ENCODE assay signal across 14 cellular contexts in genomic region chr2:117921520-117921919, GRCh38.
DNase-seq lines count a peak whose midpoint lies in the region; ATAC-seq and TF ChIP-seq lines count a peak whose summit lies in the region.
"Had no signal": no experiment of that assay in that cellular context is flagged by ENCODE, and none has a peak within 500 bp of the region (broad histone marks: within the 10 kb centered on the region; RNA-seq: fewer than 3 reads in every experiment).

No MANE protein-coding gene starts in this region.

- H3K27me3 ChIP-seq in Karpas-422 (ENCODE audit: low read length) (no peaks in the 10 kb centered on the region), HAP-1 (ENCODE audit: low read depth) (no peaks in the 10 kb centered on the region)
- H3K27me3 ChIP-seq: BLaER1 had no signal

- H3K4me1 Mint-ChIP-seq in activated T-cell treated with anti-CD3 and anti-CD28 coated beads, Interleukin-2, amount 50 U/mL, for 24 hours (ENCODE audit: low read depth), result no peaks in the 10 kb centered on the region
- H3K4me1 Mint-ChIP-seq in activated T-cell treated with anti-CD3 and anti-CD28 coated beads, Interleukin-2, amount 50 U/mL, for 4 hours (ENCODE audit: low read depth), result no peaks in the 10 kb centered on the region
- no peaks in the 10 kb centered on the region for H3K4me1 Mint-ChIP-seq in endothelial cell (ENCODE audit: unreplicated experiment)

- TF ChIP-seq CTCF in endothelial cell (IDR thresholded peaks at IDR 0.05; ENCODE audit: unreplicated experiment) (no peak), omental fat pad (IDR thresholded peaks at IDR 0.05) (no peak)

- H4K20me1 ChIP-seq in Karpas-422 (ENCODE audit: insufficient read depth, low read depth, low read length), result no peaks in the 10 kb centered on the region
- H4K20me1 ChIP-seq: BLaER1 had no signal

- H3K27ac Mint-ChIP-seq in activated T-cell treated with anti-CD3 and anti-CD28 coated beads, Interleukin-2, amount 50 U/mL, for 24 hours, result peak overlapping the region; percentile 36
- no peak overlapping the region for H3K27ac Mint-ChIP-seq in endothelial cell (ENCODE audit: unreplicated experiment)
- H3K27ac Mint-ChIP-seq: CD4-positive, CD25-positive, alpha-beta regulatory T cell had no signal

- H3K4me3 ChIP-seq in Karpas-422 (ENCODE audit: low read length), result no peak overlapping the region
- no peak overlapping the region for H3K4me3 ChIP-seq in HAP-1
- H3K4me3 ChIP-seq: BLaER1 had no signal

- peaks cover 33% of the 10 kb centered on the region; the same call in 1 of the 2 replicates for H3K36me3 ChIP-seq in Karpas-422 (ENCODE audit: insufficient read depth, low read length)
- H3K36me3 ChIP-seq in HAP-1 (replicated peaks), result peaks cover 33% of the 10 kb centered on the region

- H2AFZ ChIP-seq in Karpas-422 (ENCODE audit: low read length), result no peak overlapping the region

- H3K4me1 ChIP-seq in Karpas-422 (ENCODE audit: low read length) (no peaks in the 10 kb centered on the region; the same call in 1 of the 2 replicates), HAP-1 (no peaks in the 10 kb centered on the region)
- H3K4me1 ChIP-seq: BLaER1 had no signal

- H3K27me3 Mint-ChIP-seq in activated T-cell treated with anti-CD3 and anti-CD28 coated beads, Interleukin-2, amount 50 U/mL, for 24 hours, result no peaks in the 10 kb centered on the region
- no peaks in the 10 kb centered on the region for H3K27me3 Mint-ChIP-seq in activated T-cell treated with anti-CD3 and anti-CD28 coated beads, Interleukin-2, amount 50 U/mL, for 4 hours (ENCODE audit: low read depth)
- no peaks in the 10 kb centered on the region for H3K27me3 Mint-ChIP-seq in endothelial cell (ENCODE audit: unreplicated experiment)
- H3K27me3 Mint-ChIP-seq: CD4-positive, CD25-positive, alpha-beta regulatory T cell had no signal

- no peak overlapping the region for H3K4me2 ChIP-seq in Karpas-422 (ENCODE audit: low read depth, low read length, poor library complexity, severe bottlenecking)
- H3K4me2 ChIP-seq: BLaER1 had no signal

- no peak for ATAC-seq in activated T-cell treated with anti-CD3 and anti-CD28 coated beads, Interleukin-2, amount 50 U/mL, for 4 hours
- no peak for ATAC-seq in omental fat pad (ENCODE audit: low FRiP score)

- peaks cover 100% of the 10 kb centered on the region for H3K36me3 Mint-ChIP-seq in activated T-cell treated with anti-CD3 and anti-CD28 coated beads, Interleukin-2, amount 50 U/mL, for 24 hours (ENCODE audit: low read depth)
- H3K36me3 Mint-ChIP-seq in activated T-cell treated with anti-CD3 and anti-CD28 coated beads, Interleukin-2, amount 50 U/mL, for 4 hours (ENCODE audit: insufficient read depth), result peaks cover 82% of the 10 kb centered on the region
- H3K36me3 Mint-ChIP-seq in endothelial cell (ENCODE audit: low read depth, unreplicated experiment), result peaks cover 56% of the 10 kb centered on the region

- in situ Hi-C loops in HAP-1 (cut with MboI; ENCODE audit: low sequenced_read_pairs), result no loop called here

- DNase-seq in activated T-cell treated with anti-CD3 and anti-CD28 coated beads, Interleukin-2, amount 50 U/mL, for 24 hours, result no peak
- DNase-seq in activated T-cell treated with anti-CD3 and anti-CD28 coated beads, Interleukin-2, amount 50 U/mL, for 4 hours, result no peak
- DNase-seq in Karpas-422 (peak; percentile 36), endothelial cell (ENCODE audit: low spot score) (no peak), myocyte (ENCODE audit: low read depth) (peak; percentile 26), HAP-1 (ENCODE audit: low spot score in 2 of 2) (no peak), T-helper 9 cell (no peak), omental fat pad (ENCODE audit: low spot score) (no peak)
- DNase-seq: Calu3; CD4-positive, CD25-positive, alpha-beta regulatory T cell; DMS 273 treated with DMSO at 0.1 percent for 48 hours had no signal

- no peaks in the 10 kb centered on the region for H3K9me2 ChIP-seq in Karpas-422 (replicated peaks; ENCODE audit: insufficient read depth, low read length)

- no peaks in the 10 kb centered on the region for H3K9me3 ChIP-seq in Karpas-422 (ENCODE audit: low read length)
- no peaks in the 10 kb centered on the region for H3K9me3 ChIP-seq in HAP-1
- H3K9me3 ChIP-seq: BLaER1 had no signal

- no peak overlapping the region for H3K9ac ChIP-seq in Karpas-422 (ENCODE audit: low read length)
- H3K9ac ChIP-seq: BLaER1 had no signal

- no peaks in the 10 kb centered on the region for H3K79me2 ChIP-seq in Karpas-422 (ENCODE audit: low read length)

- H3K4me3 Mint-ChIP-seq in activated T-cell treated with anti-CD3 and anti-CD28 coated beads, Interleukin-2, amount 50 U/mL, for 24 hours, result no peak overlapping the region
- no peak overlapping the region for H3K4me3 Mint-ChIP-seq in activated T-cell treated with anti-CD3 and anti-CD28 coated beads, Interleukin-2, amount 50 U/mL, for 4 hours
- H3K4me3 Mint-ChIP-seq in endothelial cell (ENCODE audit: unreplicated experiment), result peak overlapping the region; percentile 38
- H3K4me3 Mint-ChIP-seq: CD4-positive, CD25-positive, alpha-beta regulatory T cell had no signal

- H3K9me3 Mint-ChIP-seq in activated T-cell treated with anti-CD3 and anti-CD28 coated beads, Interleukin-2, amount 50 U/mL, for 24 hours, result no peaks in the 10 kb centered on the region
- no peaks in the 10 kb centered on the region for H3K9me3 Mint-ChIP-seq in activated T-cell treated with anti-CD3 and anti-CD28 coated beads, Interleukin-2, amount 50 U/mL, for 4 hours
- no peaks in the 10 kb centered on the region for H3K9me3 Mint-ChIP-seq in endothelial cell (ENCODE audit: unreplicated experiment)

- H3K27ac ChIP-seq in Karpas-422 (ENCODE audit: low read length), result no peak overlapping the region
- H3K27ac ChIP-seq: 22Rv1, BLaER1, HL-60 had no signal

Comparison
In these comparisons a context has a peak if more than half of its experiments do, and no peak if none do; other contexts are left out.
1. DNase-seq: peak in Karpas-422 (single experiment) and myocyte (single experiment); none in activated T-cell treated with anti-CD3 and anti-CD28 coated beads, Interleukin-2, amount 50 U/mL, for 24 hours (single experiment), activated T-cell treated with anti-CD3 and anti-CD28 coated beads, Interleukin-2, amount 50 U/mL, for 4 hours (single experiment), endothelial cell (single experiment), HAP-1 (0 of 2), T-helper 9 cell (single experiment) and omental fat pad (single experiment).